1 cellular context compared by ENCODE assay signal in genomic region chr22:22342697-22343602, GRCh38.
A peak's percentile ranks its signal among the peaks of the same experiment; 100 is the strongest.
TF ChIP-seq lines count a peak whose summit lies in the region.

No MANE protein-coding gene starts in this region.

TF ChIP-seq in HepG2, 621 proteins besides CTCF, POLR2A, EP300 and RAD21 (continued from another document):
- TF ChIP-seq, protein P1, sequence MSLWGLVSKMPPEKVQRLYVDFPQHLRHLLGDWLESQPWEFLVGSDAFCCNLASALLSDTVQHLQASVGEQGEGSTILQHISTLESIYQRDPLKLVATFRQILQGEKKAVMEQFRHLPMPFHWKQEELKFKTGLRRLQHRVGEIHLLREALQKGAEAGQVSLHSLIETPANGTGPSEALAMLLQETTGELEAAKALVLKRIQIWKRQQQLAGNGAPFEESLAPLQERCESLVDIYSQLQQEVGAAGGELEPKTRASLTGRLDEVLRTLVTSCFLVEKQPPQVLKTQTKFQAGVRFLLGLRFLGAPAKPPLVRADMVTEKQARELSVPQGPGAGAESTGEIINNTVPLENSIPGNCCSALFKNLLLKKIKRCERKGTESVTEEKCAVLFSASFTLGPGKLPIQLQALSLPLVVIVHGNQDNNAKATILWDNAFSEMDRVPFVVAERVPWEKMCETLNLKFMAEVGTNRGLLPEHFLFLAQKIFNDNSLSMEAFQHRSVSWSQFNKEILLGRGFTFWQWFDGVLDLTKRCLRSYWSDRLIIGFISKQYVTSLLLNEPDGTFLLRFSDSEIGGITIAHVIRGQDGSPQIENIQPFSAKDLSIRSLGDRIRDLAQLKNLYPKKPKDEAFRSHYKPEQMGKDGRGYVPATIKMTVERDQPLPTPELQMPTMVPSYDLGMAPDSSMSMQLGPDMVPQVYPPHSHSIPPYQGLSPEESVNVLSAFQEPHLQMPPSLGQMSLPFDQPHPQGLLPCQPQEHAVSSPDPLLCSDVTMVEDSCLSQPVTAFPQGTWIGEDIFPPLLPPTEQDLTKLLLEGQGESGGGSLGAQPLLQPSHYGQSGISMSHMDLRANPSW (CRISPR knock-in tag; IDR thresholded peaks at IDR 0.05; ENCODE audit: borderline replicate concordance), result no peak
- TF ChIP-seq HNF4G (IDR thresholded peaks at IDR 0.05; ENCODE audit: borderline replicate concordance, low read depth, low read length) (no peak), HNF4G (CRISPR knock-in tag; IDR thresholded peaks at IDR 0.05; ENCODE audit: borderline replicate concordance, low read depth) (no peak), ZNF326 (CRISPR knock-in tag; IDR thresholded peaks at IDR 0.05; ENCODE audit: borderline replicate concordance) (no peak), FOXM1 (CRISPR knock-in tag; IDR thresholded peaks at IDR 0.05) (no peak), ZNF512 (CRISPR knock-in tag; IDR thresholded peaks at IDR 0.05) (no peak), ZNF563 (CRISPR knock-in tag; IDR thresholded peaks at IDR 0.05) (no peak), TEAD3 (CRISPR knock-in tag; optimal IDR thresholded peaks at IDR 0.05; ENCODE audit: borderline replicate concordance) (peak; percentile 51), ZNF747 (CRISPR knock-in tag; IDR thresholded peaks at IDR 0.05; ENCODE audit: borderline replicate concordance) (no peak), BORCS8-MEF2B (CRISPR knock-in tag; IDR thresholded peaks at IDR 0.05) (no peak), SMC3 (IDR thresholded peaks at IDR 0.05; ENCODE audit: low read length) (peak; percentile 26; the same call in 1 of the 2 replicates), ZEB1 (IDR thresholded peaks at IDR 0.05; ENCODE audit: insufficient replicate concordance, low read depth) (peak; percentile 35)
